In genomic region chr9:73038613-73039012, GRCh38 we compare ENCODE assay signal across 11 cellular contexts.
DNase-seq lines count a peak whose midpoint lies in the region; ATAC-seq and TF ChIP-seq lines count a peak whose summit lies in the region.
"Had no signal": no experiment of that assay in that cellular context is flagged by ENCODE, and none has a peak within 500 bp of the region (broad histone marks: within the 10 kb centered on the region; RNA-seq: fewer than 3 reads in every experiment).

No MANE protein-coding gene starts in this region.

- H3K27me3 ChIP-seq in muscle layer of colon (ENCODE audit: control insufficient read depth in 1 of 2, insufficient read depth in 2 of 2, low read length in 2 of 2) (no peaks in the 10 kb centered on the region), upper lobe of right lung (no peaks in the 10 kb centered on the region)

- H3K36me3 ChIP-seq in muscle layer of colon (ENCODE audit: insufficient read depth, low read length): no peaks in the 10 kb centered on the region
- H3K36me3 ChIP-seq in upper lobe of right lung: no peaks in the 10 kb centered on the region

- POLR2A ChIA-PET in RWPE1 (lab: Yijun Ruan, JAX; ENCODE audit: low non-redundant PET): no interaction called here

- ATAC-seq in upper lobe of right lung: peak; percentile 75
- no peak for ATAC-seq in esophagus mucosa
- ATAC-seq: GM12878 had no signal

- H3K4me1 ChIP-seq in muscle layer of colon (ENCODE audit: insufficient read depth, low read length) (peaks cover 31% of the 10 kb centered on the region), upper lobe of right lung (peaks cover 5% of the 10 kb centered on the region)

- DNase-seq in RPMI7951 (ENCODE audit: low read depth) (peak; percentile 31), fibroblast of mammary gland (ENCODE audit: low read depth) (peak; percentile 81), upper lobe of right lung (peak; percentile 58), RWPE1 (ENCODE audit: low spot score) (no peak), amniotic stem cell (lab: John Stamatoyannopoulos, UW) (no peak), cerebellum (ENCODE audit: low spot score) (no peak)
- DNase-seq: naive B cell, NCI-H1048 had no signal

- TF ChIP-seq CTCF in fibroblast of mammary gland (conservative IDR thresholded peaks at IDR 0.05; ENCODE audit: control insufficient read depth, insufficient read depth, low read depth, low read length): no peak
- TF ChIP-seq CTCF in upper lobe of right lung (IDR thresholded peaks at IDR 0.05): no peak
- TF ChIP-seq CTCF in RWPE1 (conservative IDR thresholded peaks at IDR 0.05; ENCODE audit: low read depth): no peak

- intact Hi-C loops in upper lobe of right lung (cut with DNase I): no loop called here

- CTCF ChIA-PET in RWPE1 (lab: Yijun Ruan, JAX): no interaction called here

- peak overlapping the region; percentile 59 for H3K27ac ChIP-seq in muscle layer of colon (ENCODE audit: low read depth, low read length)
- H3K27ac ChIP-seq in upper lobe of right lung: peak overlapping the region; percentile 28
- H3K27ac ChIP-seq in RWPE1: no peak overlapping the region

- no peak overlapping the region for H3K4me3 ChIP-seq in fibroblast of mammary gland (ENCODE audit: control insufficient read depth, low read depth, low read length)
- H3K4me3 ChIP-seq in muscle layer of colon (ENCODE audit: low read depth in 1 of 2, low read length in 2 of 2): peak overlapping the region in 1 of 2 donors; percentile 9
- H3K4me3 ChIP-seq in upper lobe of right lung: no peak overlapping the region
- H3K4me3 ChIP-seq: GM12878 had no signal

- no peak overlapping the region for H3K9ac ChIP-seq in muscle layer of colon (ENCODE audit: low read length)

- H3K9me3 ChIP-seq in muscle layer of colon (ENCODE audit: low read length): no peaks in the 10 kb centered on the region
- no peaks in the 10 kb centered on the region for H3K9me3 ChIP-seq in upper lobe of right lung

Comparison
In these comparisons a context has a peak if more than half of its experiments do, and no peak if none do; other contexts are left out.
1. DNase-seq: peak in RPMI7951 (single experiment), fibroblast of mammary gland (single experiment) and upper lobe of right lung (single experiment); none in RWPE1 (single experiment), amniotic stem cell (single experiment) and cerebellum (single experiment).